In genomic region chr10:118626953-118627352, GRCh38 we compare ENCODE assay signal across 2 cellular contexts.
TF ChIP-seq lines count a peak whose summit lies in the region.

No MANE protein-coding gene starts in this region.

TF ChIP-seq in HCT116, 20 proteins besides CTCF, POLR2A, EP300 and RAD21:
- TF ChIP-seq ELF1 (IDR thresholded peaks at IDR 0.05; ENCODE audit: borderline replicate concordance, low read depth) (no peak), CBX3 (IDR thresholded peaks at IDR 0.05; ENCODE audit: low read depth) (no peak)

TF ChIP-seq in GM12878, 131 proteins besides CTCF, POLR2A, EP300 and RAD21:
- TF ChIP-seq HDAC6 (IDR thresholded peaks at IDR 0.05; ENCODE audit: unreplicated experiment), result no peak
- no peak for TF ChIP-seq KDM1A (IDR thresholded peaks at IDR 0.05; ENCODE audit: borderline replicate concordance)
- TF ChIP-seq LARP7 (IDR thresholded peaks at IDR 0.05), result no peak
- TF ChIP-seq CEBPZ (IDR thresholded peaks at IDR 0.05; ENCODE audit: low read depth, low read length), result no peak
- TF ChIP-seq PAX8 (IDR thresholded peaks at IDR 0.05), result no peak
- TF ChIP-seq ZNF207 (IDR thresholded peaks at IDR 0.05; ENCODE audit: borderline replicate concordance), result no peak
- no peak for TF ChIP-seq CBFB (IDR thresholded peaks at IDR 0.05; ENCODE audit: low read depth)
- TF ChIP-seq SKIL (IDR thresholded peaks at IDR 0.05; ENCODE audit: low read depth, poor library complexity, severe bottlenecking), result no peak
- no peak for TF ChIP-seq MXI1 (IDR thresholded peaks at IDR 0.05; ENCODE audit: low read depth, low read length)
- no peak for TF ChIP-seq RBBP5 (conservative IDR thresholded peaks at IDR 0.05)
- no peak for TF ChIP-seq JUNB (IDR thresholded peaks at IDR 0.05)
- TF ChIP-seq IKZF1 (conservative IDR thresholded peaks at IDR 0.05), result no peak
